In genomic region chr10:100370976-100371706, GRCh38 we compare ENCODE assay signal across 9 cellular contexts. TPM values are rescaled to one million over a fixed set of nuclear protein-coding genes. Genes with fewer than 3 reads are reported as not detected.
DNase-seq lines count a peak whose midpoint lies in the region; ATAC-seq and TF ChIP-seq lines count a peak whose summit lies in the region.
"Had no signal": no experiment of that assay in that cellular context is flagged by ENCODE, and none has a peak within 500 bp of the region (broad histone marks: within the 10 kb centered on the region; RNA-seq: fewer than 3 reads in every experiment).

No MANE protein-coding gene starts in this region.

- DNase-seq in Peyer's patch (peak; percentile 46 to 94 (median 90)), fibroblast of peridontal ligament (ENCODE audit: extremely low read depth) (peak; percentile 81), superior temporal gyrus (ENCODE audit: extremely low spot score) (peak; percentile 83), SK-N-DZ (ENCODE audit: low spot score) (no peak), GM19240 (ENCODE audit: insufficient read length, low spot score) (no peak)
- peak; percentile 29 for DNase-seq in activated effector memory CD4-positive, alpha-beta T cell treated with Interleukin-2 at 50 U/mL for 16 hours

- peaks cover 12% of the 10 kb centered on the region for H3K4me1 Mint-ChIP-seq in nephron

- no peaks in the 10 kb centered on the region for H3K27me3 ChIP-seq in Peyer's patch

- peaks cover 0 to 48% (median 17%) of the 10 kb centered on the region in 4 donors for H3K4me1 ChIP-seq in Peyer's patch

- peak overlapping the region; percentile 71 to 95 (median 80) for H3K27ac ChIP-seq in Peyer's patch

- TF ChIP-seq POLR2A in Peyer's patch (IDR thresholded peaks at IDR 0.05), result peak; percentile 53 to 72

- H3K4me3 ChIP-seq in Peyer's patch, result peak overlapping the region in 2 of 4 donors; percentile 12

- no peaks in the 10 kb centered on the region for H3K9me3 ChIP-seq in Peyer's patch

- H3K4me3 Mint-ChIP-seq in nephron, result peak overlapping the region; percentile 56 to 67 (median 58)

- no peaks in the 10 kb centered on the region for H3K36me3 Mint-ChIP-seq in nephron (ENCODE audit: low read depth)

- peak overlapping the region; percentile 63 to 79 (median 69) for H3K27ac Mint-ChIP-seq in nephron

- H3K27me3 Mint-ChIP-seq in nephron (ENCODE audit: low read depth), result no peaks in the 10 kb centered on the region

- peak; percentile 22 for ATAC-seq in GM21786 (IDR thresholded peaks at IDR 0.05; ENCODE audit: unreplicated experiment)

- TF ChIP-seq CTCF in Peyer's patch (IDR thresholded peaks at IDR 0.05), result peak in 1 of 6 experiments; percentile 1
- TF ChIP-seq CTCF in nephron (IDR thresholded peaks at IDR 0.05; ENCODE audit: unreplicated experiment in 3 of 3), result no peak

- H3K9me3 Mint-ChIP-seq in nephron, result no peaks in the 10 kb centered on the region

- no peaks in the 10 kb centered on the region for H3K36me3 ChIP-seq in Peyer's patch

RNA-seq across cellular contexts. Expression of gene SCD, which starts 24.1 kb away (rescaled TPM):
- 10 to 100 TPM in 3 of 4 donors, 1 to 10 TPM in 1; 7.8 to 69.9 (median 34.2) TPM for total RNA-seq in Peyer's patch
- 280 and 284 TPM in 2 replicates for polyA plus RNA-seq in SK-N-DZ (2014; cell fraction: cytosol; rRNA removed)
- polyA plus RNA-seq in SK-N-DZ (2014; cell fraction: nucleus; rRNA removed), result 87.8 and 102 TPM in 2 replicates

RNA-seq across cellular contexts. Expression of gene PKD2L1, which starts 41.1 kb away (rescaled TPM):
- not detected for total RNA-seq in Peyer's patch
- not detected in 2 replicates for polyA plus RNA-seq in SK-N-DZ (2014; cell fraction: cytosol; rRNA removed)
- polyA plus RNA-seq in SK-N-DZ (2014; cell fraction: nucleus; rRNA removed), result 0.13 and 0.66 TPM in 2 replicates
- total RNA-seq: activated CD8-positive, alpha-beta memory T cell treated with anti-CD3 and anti-CD28 coated beads for 36 hours had no signal

Comparison
In these comparisons a context has a peak if more than half of its experiments do, and no peak if none do; other contexts are left out.
1. DNase-seq: peak in Peyer's patch (3 of 3), activated effector memory CD4-positive, alpha-beta T cell treated with Interleukin-2 at 50 U/mL for 16 hours (single experiment), fibroblast of peridontal ligament (single experiment) and superior temporal gyrus (single experiment); none in SK-N-DZ (single experiment) and GM19240 (single experiment).